Comparison of ENCODE assay signal across 1 cellular context in genomic region chr3:64644483-64644882, GRCh38.
TF ChIP-seq lines count a peak whose summit lies in the region.

No MANE protein-coding gene starts in this region.

TF ChIP-seq in K562, 482 proteins besides CTCF, POLR2A, EP300 and RAD21 (continued from another document):
- no peak for TF ChIP-seq MGA (IDR thresholded peaks at IDR 0.05)
